Comparison of ENCODE assay signal across 7 cellular contexts in the genomic region with DNA sequence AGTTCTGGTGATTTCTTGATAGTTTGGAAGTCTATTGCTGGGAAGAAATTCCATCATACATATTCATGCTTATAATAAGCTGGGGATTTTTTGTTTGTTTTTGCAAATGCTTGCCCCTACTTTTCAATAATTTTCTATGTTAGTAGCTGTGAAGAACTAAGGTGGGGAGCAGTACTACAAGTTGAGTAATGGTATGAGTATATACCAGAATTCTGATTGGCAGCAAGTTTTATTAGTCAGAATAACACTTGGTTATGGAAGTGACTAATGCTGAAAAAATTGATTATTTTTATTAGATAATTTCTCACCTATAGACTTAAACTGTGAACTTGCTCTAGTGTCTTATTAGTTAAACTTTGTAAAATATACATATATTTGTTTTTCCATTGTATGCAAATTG.
DNase-seq lines count a peak whose midpoint lies in the region; ATAC-seq, FAIRE-seq and TF ChIP-seq lines count a peak whose summit lies in the region.
"Not testable (repeated sequence)": the region's sequence is repeated elsewhere in the genome, so short reads cannot be mapped to it uniquely, and the experiment has no call there.

No MANE protein-coding gene starts in this region.

- H2AFZ ChIP-seq in endothelial cell of umbilical vein (ENCODE audit: low read depth, low read length): not testable (repeated sequence)

- H3K4me1 ChIP-seq in RWPE2 (ENCODE audit: insufficient read depth, poor library complexity, severe bottlenecking): peaks cover 23% of the 10 kb centered on the region
- H3K4me1 ChIP-seq in endothelial cell of umbilical vein (ENCODE audit: control insufficient read depth, extremely low read depth, insufficient read depth, low read length): peaks cover 20% of the 10 kb centered on the region
- H3K4me1 ChIP-seq in foreskin keratinocyte: peaks cover 14% of the 10 kb centered on the region

- not testable (repeated sequence) for TF ChIP-seq CTCF in RWPE2 (IDR thresholded peaks at IDR 0.05; ENCODE audit: poor library complexity, severe bottlenecking); bronchial epithelial cell (IDR thresholded peaks at IDR 0.05; ENCODE audit: insufficient read depth, low read length, severe bottlenecking); endothelial cell of umbilical vein (IDR thresholded peaks at IDR 0.05; ENCODE audit: extremely low read depth in 1 of 2, insufficient read depth in 1 of 2, low read depth in 1 of 2, low read length in 2 of 2); foreskin keratinocyte (conservative IDR thresholded peaks at IDR 0.05)

- H3K27me3 ChIP-seq in RWPE2 (ENCODE audit: insufficient read depth, poor library complexity, severe bottlenecking); bronchial epithelial cell (ENCODE audit: control insufficient read depth, insufficient read depth, low read length); endothelial cell of umbilical vein (ENCODE audit: control insufficient read depth in 2 of 2, insufficient read depth in 2 of 2, low read length in 2 of 2); foreskin keratinocyte: not testable (repeated sequence)

- H3K79me2 ChIP-seq in endothelial cell of umbilical vein (ENCODE audit: control insufficient read depth, insufficient read depth, low read length): not testable (repeated sequence)

- CTCF ChIA-PET in endothelial cell of umbilical vein (lab: Charles Lee): not testable (repeated sequence)

- H3K4me2 ChIP-seq in endothelial cell of umbilical vein (ENCODE audit: insufficient read depth, low read length): not testable (repeated sequence)

- not testable (repeated sequence) for H3K9me1 ChIP-seq in endothelial cell of umbilical vein (replicated peaks; ENCODE audit: control insufficient read depth, extremely low read depth, insufficient read depth, low read length)

- not testable (repeated sequence) for H3K36me3 ChIP-seq in RWPE2 (ENCODE audit: low read depth); bronchial epithelial cell (ENCODE audit: control insufficient read depth, insufficient read depth, low read length); endothelial cell of umbilical vein (ENCODE audit: control insufficient read depth in 2 of 2, extremely low read depth in 1 of 2, insufficient read depth in 2 of 2, low read length in 2 of 2)

- POLR2A ChIA-PET in endothelial cell of umbilical vein (lab: Charles Lee): not testable (repeated sequence)

- peak overlapping the region; percentile 6 for H3K27ac ChIP-seq in RWPE2 (ENCODE audit: poor library complexity, severe bottlenecking)
- not testable (repeated sequence) for H3K27ac ChIP-seq in endothelial cell of umbilical vein (ENCODE audit: insufficient read depth, low read depth, low read length); foreskin keratinocyte

- H3K4me3 ChIP-seq in RWPE2 (ENCODE audit: severe bottlenecking); bronchial epithelial cell (ENCODE audit: low read depth, low read length); endothelial cell of umbilical vein (replicated peaks in 1 of 3; ENCODE audit: insufficient read depth in 1 of 3, low read depth in 1 of 3, low read length in 3 of 3): not testable (repeated sequence)

- intact Hi-C loops in endothelial cell of umbilical vein (cut with micrococcal nuclease): not testable (repeated sequence)

- H3K9ac ChIP-seq in endothelial cell of umbilical vein (replicated peaks; ENCODE audit: extremely low read depth, insufficient read depth, low read length): not testable (repeated sequence)

- not testable (repeated sequence) for H4K20me1 ChIP-seq in endothelial cell of umbilical vein (replicated peaks; ENCODE audit: control insufficient read depth, extremely low read depth, insufficient read depth, low read length)

- BruUV-seq in endothelial cell of umbilical vein (replicated peaks; lab: Mats Ljungman, UMichigan): not testable (repeated sequence)

- TF ChIP-seq POLR2A in endothelial cell of umbilical vein (IDR thresholded peaks at IDR 0.05; ENCODE audit: low read depth, low read length): not testable (repeated sequence)

- ATAC-seq in RWPE2 (ENCODE audit: low read depth) (peak; percentile 88), foreskin keratinocyte (peak; percentile 91)

- not testable (repeated sequence) for H3K9me3 ChIP-seq in RWPE2 (ENCODE audit: severe bottlenecking); endothelial cell of umbilical vein (replicated peaks; ENCODE audit: control insufficient read depth, insufficient read depth, low read length)

- dilution Hi-C loops in endothelial cell of umbilical vein (cut with MboI; ENCODE audit: extremely low pct_ligation_motif_present, low sequenced_read_pairs): not testable (repeated sequence)

- peak; percentile 24 for DNase-seq in NCI-H226
- DNase-seq in RCC 7860 (ENCODE audit: low spot score); RWPE2 (ENCODE audit: low spot score): not testable (repeated sequence)
- peak; percentile 12 for DNase-seq in bronchial epithelial cell (ENCODE audit: low read depth)
- DNase-seq in dermis blood vessel endothelial cell: peak; percentile 4
- DNase-seq in endothelial cell of umbilical vein (ENCODE audit: low read depth, low spot score): peak; percentile 18
- DNase-seq in foreskin keratinocyte: peak in 1 of 2 donors; percentile 30

- peak; percentile 49 for FAIRE-seq in RCC 7860 (lab: Jason Lieb, UNC)
- not testable (repeated sequence) for FAIRE-seq in bronchial epithelial cell (lab: Jason Lieb, UNC); endothelial cell of umbilical vein (lab: Jason Lieb, UNC)

TF ChIP-seq in endothelial cell of umbilical vein, 7 proteins besides CTCF, POLR2A, EP300 and RAD21:
- TF ChIP-seq FOS (IDR thresholded peaks at IDR 0.05; ENCODE audit: borderline replicate concordance, insufficient read depth, low read length): peak; percentile 22
